ENCODE assay signal across 8 cellular contexts in genomic region chr14:91245616-91246015, GRCh38. TPM values are rescaled to one million over a fixed set of nuclear protein-coding genes. Genes with fewer than 3 reads are reported as not detected.
DNase-seq lines count a peak whose midpoint lies in the region; ATAC-seq, FAIRE-seq and TF ChIP-seq lines count a peak whose summit lies in the region.
"Not testable (repeated sequence)": the region's sequence is repeated elsewhere in the genome, so short reads cannot be mapped to it uniquely, and the experiment has no call there.

No MANE protein-coding gene starts in this region.

- not testable (repeated sequence) for H2BK5ac ChIP-seq in mesenchymal stem cell (ENCODE audit: low read depth, low read length, poor library complexity, severe bottlenecking)

- H3K27ac Mint-ChIP-seq in CD8-positive, alpha-beta memory T cell: peak overlapping the region; percentile 85 to 100 (median 94)
- peak overlapping the region; percentile 89 for H3K27ac Mint-ChIP-seq in T-helper 1 cell treated with Interleukin-12 subunit alpha and Interleukin-12 subunit beta and Interleukin-4 antibody, amounts not matched to agents 30 μg/mL and 1 μg/mL, for 36 hours
- peak overlapping the region; percentile 93 for H3K27ac Mint-ChIP-seq in activated CD8-positive, alpha-beta T cell treated with anti-CD3 and anti-CD28 coated beads, Interleukin-2, amount 10 ng/mL, durations not matched to agents 7 days and 5 days
- peak overlapping the region; percentile 99 for H3K27ac Mint-ChIP-seq in activated naive CD4-positive, alpha-beta T cell treated with anti-CD3 and anti-CD28 coated beads, Interleukin-2, amount 10 ng/mL, durations not matched to agents 7 days and 5 days

- TF ChIP-seq POLR2A in upper lobe of left lung (IDR thresholded peaks at IDR 0.05): not testable (repeated sequence)

- peak overlapping the region; percentile 76 for H2AK5ac ChIP-seq in mesenchymal stem cell (ENCODE audit: low read length, severe bottlenecking)

- H3K36me3 ChIP-seq in CD8-positive, alpha-beta memory T cell (ENCODE audit: insufficient read depth, low read length); colonic mucosa; mesenchymal stem cell (ENCODE audit: control insufficient read depth in 1 of 2, insufficient read depth in 2 of 2, low read depth in 1 of 2, low read length in 2 of 2); small intestine (ENCODE audit: control insufficient read depth in 2 of 2, insufficient read depth in 2 of 2, low read length in 2 of 2); upper lobe of left lung: not testable (repeated sequence)

- not testable (repeated sequence) for H3K18ac ChIP-seq in mesenchymal stem cell (ENCODE audit: low read depth in 1 of 2, low read length in 2 of 2)

- H4K8ac ChIP-seq in mesenchymal stem cell (ENCODE audit: low read length): not testable (repeated sequence)

- not testable (repeated sequence) for H3K79me1 ChIP-seq in mesenchymal stem cell (replicated peaks; ENCODE audit: low read length, poor library complexity, severe bottlenecking)

- H2AFZ ChIP-seq in mesenchymal stem cell (ENCODE audit: low read depth, low read length): not testable (repeated sequence)

- ATAC-seq in activated CD8-positive, alpha-beta T cell treated with anti-CD3 and anti-CD28 coated beads, Interleukin-2, amount 10 ng/mL, durations not matched to agents 7 days and 5 days; upper lobe of left lung (ENCODE audit: low FRiP score in 2 of 2): not testable (repeated sequence)

- not testable (repeated sequence) for H3K4me2 ChIP-seq in mesenchymal stem cell (ENCODE audit: low read length, poor library complexity, severe bottlenecking)

- peak overlapping the region; percentile 76 to 92 (median 85) for H3K4me3 Mint-ChIP-seq in CD8-positive, alpha-beta memory T cell
- H3K4me3 Mint-ChIP-seq in T-helper 1 cell treated with Interleukin-12 subunit alpha and Interleukin-12 subunit beta and Interleukin-4 antibody, amounts not matched to agents 30 μg/mL and 1 μg/mL, for 36 hours: peak overlapping the region; percentile 68
- H3K4me3 Mint-ChIP-seq in activated CD8-positive, alpha-beta T cell treated with anti-CD3 and anti-CD28 coated beads, Interleukin-2, amount 10 ng/mL, durations not matched to agents 7 days and 5 days: peak overlapping the region; percentile 87
- H3K4me3 Mint-ChIP-seq in activated naive CD4-positive, alpha-beta T cell treated with anti-CD3 and anti-CD28 coated beads, Interleukin-2, amount 10 ng/mL, durations not matched to agents 7 days and 5 days: peak overlapping the region; percentile 84

- H3K4ac ChIP-seq in mesenchymal stem cell (ENCODE audit: low read depth in 1 of 2, low read length in 2 of 2): not testable (repeated sequence)

- H3K36me3 Mint-ChIP-seq in CD8-positive, alpha-beta memory T cell: peaks cover 8 to 28% (median 17%) of the 10 kb centered on the region in 3 donors
- peaks cover 68% of the 10 kb centered on the region for H3K36me3 Mint-ChIP-seq in T-helper 1 cell treated with Interleukin-12 subunit alpha and Interleukin-12 subunit beta and Interleukin-4 antibody, amounts not matched to agents 30 μg/mL and 1 μg/mL, for 36 hours (ENCODE audit: low read depth)
- peaks cover 92% of the 10 kb centered on the region for H3K36me3 Mint-ChIP-seq in activated CD8-positive, alpha-beta T cell treated with anti-CD3 and anti-CD28 coated beads, Interleukin-2, amount 10 ng/mL, durations not matched to agents 7 days and 5 days (ENCODE audit: low read depth)
- H3K36me3 Mint-ChIP-seq in activated naive CD4-positive, alpha-beta T cell treated with anti-CD3 and anti-CD28 coated beads, Interleukin-2, amount 10 ng/mL, durations not matched to agents 7 days and 5 days: peaks cover 73% of the 10 kb centered on the region

- not testable (repeated sequence) for H2BK15ac ChIP-seq in mesenchymal stem cell (ENCODE audit: low read depth, poor library complexity, severe bottlenecking)

- H3K9me3 Mint-ChIP-seq in CD8-positive, alpha-beta memory T cell; T-helper 1 cell treated with Interleukin-12 subunit alpha and Interleukin-12 subunit beta and Interleukin-4 antibody, amounts not matched to agents 30 μg/mL and 1 μg/mL, for 36 hours; activated CD8-positive, alpha-beta T cell treated with anti-CD3 and anti-CD28 coated beads, Interleukin-2, amount 10 ng/mL, durations not matched to agents 7 days and 5 days (ENCODE audit: insufficient read depth); activated naive CD4-positive, alpha-beta T cell treated with anti-CD3 and anti-CD28 coated beads, Interleukin-2, amount 10 ng/mL, durations not matched to agents 7 days and 5 days: not testable (repeated sequence)

- not testable (repeated sequence) for FAIRE-seq in small intestine (lab: Jason Lieb, UNC)

- not testable (repeated sequence) for H3K9ac ChIP-seq in colonic mucosa (ENCODE audit: low read depth in 2 of 2, low read length in 2 of 2)
- H3K9ac ChIP-seq in mesenchymal stem cell (ENCODE audit: low read length): peak overlapping the region; percentile 90

- H3K4me1 ChIP-seq in CD8-positive, alpha-beta memory T cell (ENCODE audit: insufficient read depth, low read length): peaks cover 91% of the 10 kb centered on the region
- not testable (repeated sequence) for H3K4me1 ChIP-seq in colonic mucosa; small intestine (ENCODE audit: control insufficient read depth in 2 of 2, insufficient read depth in 1 of 2, low read depth in 1 of 2, low read length in 1 of 2)
- H3K4me1 ChIP-seq in mesenchymal stem cell (ENCODE audit: control insufficient read depth, insufficient read depth, low read depth, low read length): peaks cover 43% of the 10 kb centered on the region
- peaks cover 34 to 58% (median 48%) of the 10 kb centered on the region in 4 donors for H3K4me1 ChIP-seq in upper lobe of left lung

- H3K4me1 Mint-ChIP-seq in CD8-positive, alpha-beta memory T cell: peaks cover 85 to 97% (median 95%) of the 10 kb centered on the region in 3 donors
- peaks cover 74% of the 10 kb centered on the region for H3K4me1 Mint-ChIP-seq in T-helper 1 cell treated with Interleukin-12 subunit alpha and Interleukin-12 subunit beta and Interleukin-4 antibody, amounts not matched to agents 30 μg/mL and 1 μg/mL, for 36 hours (ENCODE audit: low read depth)
- peaks cover 74% of the 10 kb centered on the region for H3K4me1 Mint-ChIP-seq in activated CD8-positive, alpha-beta T cell treated with anti-CD3 and anti-CD28 coated beads, Interleukin-2, amount 10 ng/mL, durations not matched to agents 7 days and 5 days (ENCODE audit: low read depth)
- peaks cover 96% of the 10 kb centered on the region for H3K4me1 Mint-ChIP-seq in activated naive CD4-positive, alpha-beta T cell treated with anti-CD3 and anti-CD28 coated beads, Interleukin-2, amount 10 ng/mL, durations not matched to agents 7 days and 5 days

- not testable (repeated sequence) for H3K9me3 ChIP-seq in CD8-positive, alpha-beta memory T cell (ENCODE audit: low read length); colonic mucosa; mesenchymal stem cell (ENCODE audit: control insufficient read depth, low read length); small intestine (ENCODE audit: control insufficient read depth, low read depth); upper lobe of left lung

- H3K27ac ChIP-seq in CD8-positive, alpha-beta memory T cell (ENCODE audit: low read depth, low read length): peak overlapping the region; percentile 94
- H3K27ac ChIP-seq in colonic mucosa (peak overlapping the region; percentile 48), small intestine (ENCODE audit: low read depth in 1 of 2, low read length in 1 of 2) (peak overlapping the region; percentile 65 to 85), upper lobe of left lung (peak overlapping the region in 3 of 4 donors; percentile 43 to 76 (median 73))
- H3K27ac ChIP-seq in mesenchymal stem cell (ENCODE audit: low read length, poor library complexity, severe bottlenecking): not testable (repeated sequence)

- WGBS in mesenchymal stem cell: 99% methylated on average over 8 of the region's 8 CpGs
- WGBS in small intestine, 3 donors: 83 to 89% (median 88%) methylated on average over 8 of the region's 8 CpGs
- WGBS in upper lobe of left lung, 2 donors: 96 to 100% methylated on average over 5 to 8 of the region's 8 CpGs

- H3K27me3 ChIP-seq in CD8-positive, alpha-beta memory T cell (ENCODE audit: insufficient read depth, low read length, poor library complexity, severe bottlenecking); colonic mucosa; mesenchymal stem cell (ENCODE audit: control insufficient read depth in 1 of 2, insufficient read depth in 1 of 2, low read length in 2 of 2); small intestine (ENCODE audit: control insufficient read depth in 2 of 2, insufficient read depth in 2 of 2, low read length in 2 of 2); upper lobe of left lung: not testable (repeated sequence)

- not testable (repeated sequence) for TF ChIP-seq CTCF in colonic mucosa (IDR thresholded peaks at IDR 0.05); upper lobe of left lung (IDR thresholded peaks at IDR 0.05)

- H2BK120ac ChIP-seq in mesenchymal stem cell (ENCODE audit: low read depth, low read length): not testable (repeated sequence)

- not testable (repeated sequence) for H3K23ac ChIP-seq in mesenchymal stem cell (ENCODE audit: low read length in 2 of 2)

- CTCF ChIA-PET in CD8-positive, alpha-beta memory T cell (lab: Charles Lee): interaction anchor here (0.7 to 6.9 kb wide), 13 partner anchors 13 to 342 kb away, joined by 3 to 43 read pairs (median 5); no protein-coding TSS in a partner anchor
- CTCF ChIA-PET in activated CD8-positive, alpha-beta T cell treated with anti-CD3 and anti-CD28 coated beads, Interleukin-2, amount 10 ng/mL, durations not matched to agents 7 days and 5 days (lab: Charles Lee): interaction anchor here (1.0 to 7.9 kb wide), 6 partner anchors 7 to 106 kb away, joined by 3 to 105 read pairs (median 24); no protein-coding TSS in a partner anchor
- CTCF ChIA-PET in activated naive CD4-positive, alpha-beta T cell treated with anti-CD3 and anti-CD28 coated beads, Interleukin-2, amount 10 ng/mL, durations not matched to agents 7 days and 5 days (lab: Charles Lee): interaction anchor here (0.8 to 7.4 kb wide), 6 partner anchors 9 to 68 kb away, joined by 3 to 70 read pairs (median 10); no protein-coding TSS in a partner anchor

- not testable (repeated sequence) for H4K91ac ChIP-seq in mesenchymal stem cell (ENCODE audit: low read length)

- H3K4me3 ChIP-seq in CD8-positive, alpha-beta memory T cell (ENCODE audit: low read length): peak overlapping the region; percentile 47
- H3K4me3 ChIP-seq in colonic mucosa; mesenchymal stem cell (ENCODE audit: insufficient read depth in 1 of 2, low read depth in 1 of 2, low read length in 2 of 2); small intestine (ENCODE audit: low read depth in 1 of 2, low read length in 2 of 2); upper lobe of left lung: not testable (repeated sequence)

- not testable (repeated sequence) for TF ChIP-seq EP300 in upper lobe of left lung (IDR thresholded peaks at IDR 0.05)

- not testable (repeated sequence) for H3K27me3 Mint-ChIP-seq in CD8-positive, alpha-beta memory T cell; T-helper 1 cell treated with Interleukin-12 subunit alpha and Interleukin-12 subunit beta and Interleukin-4 antibody, amounts not matched to agents 30 μg/mL and 1 μg/mL, for 36 hours (ENCODE audit: low read depth); activated CD8-positive, alpha-beta T cell treated with anti-CD3 and anti-CD28 coated beads, Interleukin-2, amount 10 ng/mL, durations not matched to agents 7 days and 5 days (ENCODE audit: low read depth); activated naive CD4-positive, alpha-beta T cell treated with anti-CD3 and anti-CD28 coated beads, Interleukin-2, amount 10 ng/mL, durations not matched to agents 7 days and 5 days

- H3K14ac ChIP-seq in mesenchymal stem cell (ENCODE audit: low read length in 2 of 2): not testable (repeated sequence)

- POLR2A ChIA-PET in CD8-positive, alpha-beta memory T cell (lab: Charles Lee): interaction anchor here (0.7 to 4.8 kb wide), 9 partner anchors 9 to 275 kb away, joined by 3 to 88 read pairs (median 5); partner anchors contain the start of gene RPS6KA5
- POLR2A ChIA-PET in activated CD8-positive, alpha-beta T cell treated with anti-CD3 and anti-CD28 coated beads, Interleukin-2, amount 10 ng/mL, durations not matched to agents 7 days and 5 days (lab: Charles Lee): interaction anchor here (0.6 to 9.3 kb wide), 18 partner anchors 12 to 185 kb away, joined by 3 to 541 read pairs (median 6); partner anchors contain the start of genes DGLUCY and RPS6KA5

- DNase-seq in CD8-positive, alpha-beta memory T cell: peak in 1 of 5 donors; percentile 59
- DNase-seq in activated CD8-positive, alpha-beta T cell treated with anti-CD3 and anti-CD28 coated beads, Interleukin-2, amount 10 ng/mL, durations not matched to agents 7 days and 5 days; activated naive CD4-positive, alpha-beta T cell treated with anti-CD3 and anti-CD28 coated beads, Interleukin-2, amount 10 ng/mL, durations not matched to agents 7 days and 5 days; colonic mucosa; mesenchymal stem cell; small intestine; upper lobe of left lung: not testable (repeated sequence)

- H2BK12ac ChIP-seq in mesenchymal stem cell (ENCODE audit: low read length in 2 of 2): not testable (repeated sequence)

- intact Hi-C loops in colonic mucosa (cut with DNase I): not testable (repeated sequence)

RNA-seq across cellular contexts. Expression of gene GPR68, which starts 1.1 kb away (rescaled TPM):
- total RNA-seq in CD8-positive, alpha-beta memory T cell: 10 to 100 TPM; 14.2 to 15.4 TPM
- 22.7 TPM for polyA plus RNA-seq in CD8-positive, alpha-beta memory T cell
- 10 to 100 TPM; 44.6 to 45.3 TPM for total RNA-seq in activated CD8-positive, alpha-beta T cell treated with anti-CD3 and anti-CD28 coated beads, Interleukin-2, amount 10 ng/mL, durations not matched to agents 7 days and 5 days
- total RNA-seq in colonic mucosa: under 1 TPM; 0.37 to 0.66 TPM
- 0.73 TPM for polyA plus RNA-seq in mesenchymal stem cell (2013, experiment 1 of 2)
- polyA plus RNA-seq in mesenchymal stem cell (2013, experiment 2 of 2): 0.55 TPM
- polyA plus RNA-seq in small intestine: under 1 TPM in 2 of 3 donors, not detected in 1; 0.54 to 0.78 TPM
- total RNA-seq in upper lobe of left lung: 1 to 10 TPM; 1.2 to 8.4 (median 3.3) TPM
